Comparison of ENCODE assay signal across 13 cellular contexts in genomic region chr12:46892887-46893286, GRCh38.
DNase-seq lines count a peak whose midpoint lies in the region; ATAC-seq and TF ChIP-seq lines count a peak whose summit lies in the region.
"Had no signal": no experiment of that assay in that cellular context is flagged by ENCODE, and none has a peak within 500 bp of the region (broad histone marks: within the 10 kb centered on the region; RNA-seq: fewer than 3 reads in every experiment).

No MANE protein-coding gene starts in this region.

- intact Hi-C loops in gastrocnemius medialis (cut with DNase I; ENCODE audit: low total_unique reads) = loop anchor here (5.0 kb wide), 2 partner anchors 61 to 121 kb away; no protein-coding TSS in a partner anchor

- H3K9me2 ChIP-seq in SK-N-SH = no peaks in the 10 kb centered on the region

- no peaks in the 10 kb centered on the region for H4K20me1 ChIP-seq in SK-N-SH (ENCODE audit: insufficient read depth)

- H3K27me3 ChIP-seq in SK-N-SH (ENCODE audit: insufficient read depth) (no peaks in the 10 kb centered on the region), gastrocnemius medialis (no peaks in the 10 kb centered on the region)

- H3K27ac Mint-ChIP-seq in nephron = peak overlapping the region; percentile 87 to 99 (median 97)
- H3K27ac Mint-ChIP-seq: B cell; CD4-positive, alpha-beta T cell had no signal

- peaks cover 3% of the 10 kb centered on the region for H3F3A ChIP-seq in SK-N-SH (replicated peaks; ENCODE audit: insufficient read depth)

- no peak for TF ChIP-seq POLR2A in gastrocnemius medialis (IDR thresholded peaks at IDR 0.05)

- H3K4me3 ChIP-seq in LNCaP clone FGC (ENCODE audit: low read depth, low read length) (no peak overlapping the region), SK-N-SH (ENCODE audit: low read depth in 2 of 2, low read length in 1 of 2) (no peak overlapping the region), gastrocnemius medialis (peak overlapping the region in 3 of 4 donors; percentile 3 to 31 (median 15))
- H3K4me3 ChIP-seq: HAP-1 had no signal

- no peaks in the 10 kb centered on the region for H3K36me3 Mint-ChIP-seq in nephron (ENCODE audit: low read depth)

- TF ChIP-seq RAD21 in SK-N-SH (IDR thresholded peaks at IDR 0.05; ENCODE audit: low read length) = no peak

- peaks cover 13% of the 10 kb centered on the region for H3K9me3 Mint-ChIP-seq in nephron
- H3K9me3 Mint-ChIP-seq: CD4-positive, alpha-beta T cell had no signal

- no peak for TF ChIP-seq CTCF in LNCaP clone FGC (IDR thresholded peaks at IDR 0.05; ENCODE audit: control insufficient read depth, extremely low read depth, insufficient read depth)
- no peak for TF ChIP-seq CTCF in SK-N-SH (IDR thresholded peaks at IDR 0.05)
- no peak for TF ChIP-seq CTCF in nephron (IDR thresholded peaks at IDR 0.05; ENCODE audit: unreplicated experiment in 3 of 3)
- no peak for TF ChIP-seq CTCF in gastrocnemius medialis (IDR thresholded peaks at IDR 0.05 in 4 of 5, conservative IDR thresholded peaks at IDR 0.05 in 1 of 5)

- peaks cover 0 to 13% of the 10 kb centered on the region in 2 experiments; a peak in 3 of 4 replicates for H3K4me1 ChIP-seq in SK-N-SH (ENCODE audit: control insufficient read depth in 1 of 2, insufficient read depth in 2 of 2, low read depth in 1 of 2, low read length in 1 of 2)
- peaks cover 28 to 29% of the 10 kb centered on the region in 2 donors for H3K4me1 ChIP-seq in gastrocnemius medialis
- H3K4me1 ChIP-seq: HAP-1 had no signal

- peak overlapping the region; percentile 65; the same call in 1 of the 2 replicates for H2AFZ ChIP-seq in SK-N-SH (ENCODE audit: low read depth)

- H3K9me3 ChIP-seq in SK-N-SH (no peaks in the 10 kb centered on the region), gastrocnemius medialis (no peaks in the 10 kb centered on the region)
- H3K9me3 ChIP-seq: HAP-1 had no signal

- POLR2A ChIA-PET in SK-N-SH (lab: Yijun Ruan, JAX) = no interaction called here

- H3K27me3 Mint-ChIP-seq in nephron (ENCODE audit: low read depth) = no peaks in the 10 kb centered on the region

- no peaks in the 10 kb centered on the region for H3K79me2 ChIP-seq in SK-N-SH (ENCODE audit: insufficient read depth)

- ATAC-seq in gastrocnemius medialis (peak; percentile 59 to 73), HG03175 (IDR thresholded peaks at IDR 0.05; ENCODE audit: unreplicated experiment) (no peak)

- H3K27ac ChIP-seq in SK-N-SH (ENCODE audit: low read depth in 2 of 2, low read length in 1 of 2) (peak overlapping the region in 1 of 2 experiments; percentile 71; a peak in 1 of 4 replicates), gastrocnemius medialis (peak overlapping the region; percentile 70 to 85 (median 74))

- CTCF ChIA-PET in SK-N-SH (lab: Yijun Ruan, JAX) = no interaction called here

- in situ Hi-C loops in gastrocnemius medialis (cut with MboI; ENCODE audit: low sequenced_read_pairs in 4 of 4) = no loop called here

- TF ChIP-seq EP300 in SK-N-SH (IDR thresholded peaks at IDR 0.05; ENCODE audit: borderline replicate concordance in 1 of 2, low read depth in 1 of 2, low read length in 1 of 2) = no peak

- no peak overlapping the region for H3K9ac ChIP-seq in SK-N-SH

- DNase-seq in LNCaP clone FGC (ENCODE audit: low read depth) (peak; percentile 37), SK-N-SH (no peak), gastrocnemius medialis (no peak)
- no peak for DNase-seq in stimulated activated CD4-positive, alpha-beta T cell treated with anti-CD3 and anti-CD28 coated beads, Interleukin-2, amount 100 ng/mL, for 48 hours
- no peak for DNase-seq in activated T-cell treated with anti-CD3 and anti-CD28 coated beads, Interleukin-2, amount 50 U/mL, for 1 hour
- DNase-seq: C1 segment of cervical spinal cord; Calu3; CD4-positive, alpha-beta T cell; DMS 273 treated with DMSO at 0.1 percent for 48 hours had no signal

- H3K4me2 ChIP-seq in SK-N-SH = no peak overlapping the region

- peak overlapping the region in 2 of 3 experiments; percentile 17 to 50 for H3K4me3 Mint-ChIP-seq in nephron
- H3K4me3 Mint-ChIP-seq: B cell; CD4-positive, alpha-beta T cell had no signal

- WGBS in SK-N-SH (ENCODE audit: low lambda C conversion rate) = 21% methylated on average over 4 of the region's 4 CpGs

- H3K4me1 Mint-ChIP-seq in nephron = peaks cover 16% of the 10 kb centered on the region
- H3K4me1 Mint-ChIP-seq: B cell had no signal

- H3K36me3 ChIP-seq in SK-N-SH (replicated peaks in 1 of 2; ENCODE audit: control insufficient read depth in 1 of 2, insufficient read depth in 2 of 2, low read length in 1 of 2) (no peaks in the 10 kb centered on the region), gastrocnemius medialis (no peaks in the 10 kb centered on the region)
- H3K36me3 ChIP-seq: HAP-1 had no signal

TF ChIP-seq in SK-N-SH, 30 proteins besides CTCF, POLR2A, EP300 and RAD21:
- TF ChIP-seq SIN3A (IDR thresholded peaks at IDR 0.05; ENCODE audit: borderline replicate concordance, low read depth, low read length) (no peak), EZH2phosphoT487 (IDR thresholded peaks at IDR 0.05; ENCODE audit: borderline replicate concordance, low read depth) (no peak), GABPA (IDR thresholded peaks at IDR 0.05; ENCODE audit: low read depth) (no peak), NFIC (IDR thresholded peaks at IDR 0.05; ENCODE audit: borderline replicate concordance) (peak; percentile 25; the same call in 1 of the 2 replicates)

Comparison
In these comparisons a context has a peak if more than half of its experiments do, and no peak if none do; other contexts are left out.
1. H3K4me3 ChIP-seq: peak in gastrocnemius medialis (3 of 4); none in LNCaP clone FGC (single experiment) and SK-N-SH (0 of 2).